14 cellular contexts compared by ENCODE assay signal in the genomic region with DNA sequence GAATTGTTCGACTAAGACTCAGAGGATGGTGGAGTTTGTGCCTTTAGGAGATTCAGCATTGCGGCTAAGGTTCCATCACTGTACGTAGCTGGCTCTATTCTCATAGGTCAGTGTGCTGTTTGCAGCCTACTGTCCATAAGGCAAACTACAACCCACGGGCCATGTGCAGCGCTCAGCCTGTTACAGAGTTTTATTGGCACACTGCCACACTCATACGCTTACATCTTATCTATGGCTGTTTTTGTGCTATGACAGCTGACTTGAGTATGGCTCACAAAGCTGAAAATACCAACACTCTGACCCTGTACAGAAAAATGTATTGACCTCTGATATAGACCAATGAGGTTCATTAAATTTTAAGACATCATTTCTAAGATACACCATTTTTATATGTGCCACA.
DNase-seq lines count a peak whose midpoint lies in the region; ATAC-seq and TF ChIP-seq lines count a peak whose summit lies in the region.
"Had no signal": no experiment of that assay in that cellular context is flagged by ENCODE, and none has a peak within 500 bp of the region (broad histone marks: within the 10 kb centered on the region; RNA-seq: fewer than 3 reads in every experiment).

No MANE protein-coding gene starts in this region.

- no peaks in the 10 kb centered on the region for H3K27me3 ChIP-seq in left ventricle myocardium inferior (ENCODE audit: low read depth)
- H3K27me3 ChIP-seq: gastrocnemius medialis, vagina had no signal

- H3K9me3 ChIP-seq in left ventricle myocardium inferior (replicated peaks): no peaks in the 10 kb centered on the region
- H3K9me3 ChIP-seq in T-helper 17 cell (ENCODE audit: control insufficient read depth, low read length, poor library complexity, severe bottlenecking): no peaks in the 10 kb centered on the region
- H3K9me3 ChIP-seq: gastrocnemius medialis, vagina had no signal

- ATAC-seq in activated CD4-positive, alpha-beta T cell treated with anti-CD3 and anti-CD28 coated beads for 36 hours: no peak
- no peak for ATAC-seq in stimulated activated effector memory CD8-positive, alpha-beta T cell treated with anti-CD3 and anti-CD28 coated beads, Interleukin-12 subunit alpha, Interleukin-12 subunit beta, amount 100 ng/mL, for 72 hours
- ATAC-seq in T-helper 17 cell: no peak
- ATAC-seq: activated CD8-positive, alpha-beta memory T cell treated with anti-CD3 and anti-CD28 coated beads, Interleukin-2, amount 10 ng/mL, durations not matched to agents 7 days and 5 days; gastrocnemius medialis had no signal

- peaks cover 73% of the 10 kb centered on the region for H3K36me3 Mint-ChIP-seq in activated CD4-positive, alpha-beta T cell treated with anti-CD3 and anti-CD28 coated beads for 36 hours (ENCODE audit: low read depth)
- peaks cover 41% of the 10 kb centered on the region for H3K36me3 Mint-ChIP-seq in stimulated activated effector memory CD8-positive, alpha-beta T cell treated with anti-CD3 and anti-CD28 coated beads, Interleukin-12 subunit alpha, Interleukin-12 subunit beta, amount 100 ng/mL, for 72 hours
- peaks cover 3% of the 10 kb centered on the region for H3K36me3 Mint-ChIP-seq in T-helper 17 cell (ENCODE audit: low read depth)

- CTCF ChIA-PET in activated CD4-positive, alpha-beta T cell treated with anti-CD3 and anti-CD28 coated beads for 36 hours (lab: Charles Lee): no interaction called here

- TF ChIP-seq CTCF in left ventricle myocardium inferior (IDR thresholded peaks at IDR 0.05; ENCODE audit: borderline replicate concordance): no peak

- H3K27me3 Mint-ChIP-seq in activated CD4-positive, alpha-beta T cell treated with anti-CD3 and anti-CD28 coated beads for 36 hours: no peaks in the 10 kb centered on the region
- H3K27me3 Mint-ChIP-seq in T-helper 17 cell: no peaks in the 10 kb centered on the region
- H3K27me3 Mint-ChIP-seq: activated CD8-positive, alpha-beta memory T cell treated with anti-CD3 and anti-CD28 coated beads, Interleukin-2, amount 10 ng/mL, durations not matched to agents 7 days and 5 days had no signal

- peak overlapping the region; percentile 41 for H3K27ac ChIP-seq in left ventricle myocardium inferior (replicated peaks)

- peak overlapping the region; percentile 75 for H3K27ac Mint-ChIP-seq in activated CD4-positive, alpha-beta T cell treated with anti-CD3 and anti-CD28 coated beads for 36 hours
- peak overlapping the region; percentile 52 for H3K27ac Mint-ChIP-seq in stimulated activated effector memory CD8-positive, alpha-beta T cell treated with anti-CD3 and anti-CD28 coated beads, Interleukin-12 subunit alpha, Interleukin-12 subunit beta, amount 100 ng/mL, for 72 hours
- no peak overlapping the region for H3K27ac Mint-ChIP-seq in T-helper 17 cell
- H3K27ac Mint-ChIP-seq: activated CD8-positive, alpha-beta memory T cell treated with anti-CD3 and anti-CD28 coated beads, Interleukin-2, amount 10 ng/mL, durations not matched to agents 7 days and 5 days had no signal

- H3K4me1 ChIP-seq in left ventricle myocardium inferior: peaks cover 49% of the 10 kb centered on the region

- H3K4me1 Mint-ChIP-seq in activated CD4-positive, alpha-beta T cell treated with anti-CD3 and anti-CD28 coated beads for 36 hours: peaks cover 61% of the 10 kb centered on the region
- peaks cover 31% of the 10 kb centered on the region for H3K4me1 Mint-ChIP-seq in stimulated activated effector memory CD8-positive, alpha-beta T cell treated with anti-CD3 and anti-CD28 coated beads, Interleukin-12 subunit alpha, Interleukin-12 subunit beta, amount 100 ng/mL, for 72 hours
- H3K4me1 Mint-ChIP-seq in T-helper 17 cell: peaks cover 19% of the 10 kb centered on the region

- POLR2A ChIA-PET in activated CD4-positive, alpha-beta T cell treated with anti-CD3 and anti-CD28 coated beads for 36 hours (lab: Charles Lee): no interaction called here

- H3K9me3 Mint-ChIP-seq in activated CD4-positive, alpha-beta T cell treated with anti-CD3 and anti-CD28 coated beads for 36 hours (ENCODE audit: low read depth): no peaks in the 10 kb centered on the region
- H3K9me3 Mint-ChIP-seq in stimulated activated effector memory CD8-positive, alpha-beta T cell treated with anti-CD3 and anti-CD28 coated beads, Interleukin-12 subunit alpha, Interleukin-12 subunit beta, amount 100 ng/mL, for 72 hours: no peaks in the 10 kb centered on the region

- H3K36me3 ChIP-seq in left ventricle myocardium inferior: no peaks in the 10 kb centered on the region
- H3K36me3 ChIP-seq: gastrocnemius medialis, vagina had no signal

- no peak overlapping the region for H3K4me3 ChIP-seq in left ventricle myocardium inferior
- H3K4me3 ChIP-seq: gastrocnemius medialis, vagina had no signal

- no peak for DNase-seq in activated CD4-positive, alpha-beta T cell treated with anti-CD3 and anti-CD28 coated beads for 36 hours
- DNase-seq in activated CD4-positive, alpha-beta T cell treated with anti-CD3 and anti-CD28 coated beads, Interleukin-2, amount 50 U/mL, for 1 hour: no peak
- DNase-seq in SK-N-DZ (ENCODE audit: low spot score): peak; percentile 23
- DNase-seq in left ventricle myocardium inferior: no peak
- DNase-seq in stimulated activated effector memory CD8-positive, alpha-beta T cell treated with anti-CD3 and anti-CD28 coated beads, Interleukin-12 subunit alpha, Interleukin-12 subunit beta, amount 100 ng/mL, for 72 hours (ENCODE audit: low spot score in 2 of 2): no peak
- no peak for DNase-seq in T-helper 17 cell
- DNase-seq in NCI-H2107 (lab: John Stamatoyannopoulos, UW): no peak
- DNase-seq in nucleus accumbens (lab: John Stamatoyannopoulos, UW): no peak
- DNase-seq: activated CD8-positive, alpha-beta memory T cell treated with anti-CD3 and anti-CD28 coated beads, Interleukin-2, amount 10 ng/mL, durations not matched to agents 7 days and 5 days; DMS79; gastrocnemius medialis; kidney; T1000 had no signal

- no peak overlapping the region for H3K4me3 Mint-ChIP-seq in activated CD4-positive, alpha-beta T cell treated with anti-CD3 and anti-CD28 coated beads for 36 hours
- no peak overlapping the region for H3K4me3 Mint-ChIP-seq in stimulated activated effector memory CD8-positive, alpha-beta T cell treated with anti-CD3 and anti-CD28 coated beads, Interleukin-12 subunit alpha, Interleukin-12 subunit beta, amount 100 ng/mL, for 72 hours
- no peak overlapping the region for H3K4me3 Mint-ChIP-seq in T-helper 17 cell
- H3K4me3 Mint-ChIP-seq: activated CD8-positive, alpha-beta memory T cell treated with anti-CD3 and anti-CD28 coated beads, Interleukin-2, amount 10 ng/mL, durations not matched to agents 7 days and 5 days had no signal

- intact Hi-C loops in activated CD4-positive, alpha-beta T cell treated with anti-CD3 and anti-CD28 coated beads for 36 hours (cut with DNase I, micrococcal nuclease): no loop called here
- intact Hi-C loops in left ventricle myocardium inferior (cut with micrococcal nuclease): no loop called here
